Comparison of ENCODE assay signal across 2 cellular contexts in genomic region chr3:23713641-23714040, GRCh38.
A peak's percentile ranks its signal among the peaks of the same experiment; 100 is the strongest.
TF ChIP-seq lines count a peak whose summit lies in the region.

No MANE protein-coding gene starts in this region.

TF ChIP-seq in SK-N-SH, 30 proteins besides CTCF, POLR2A, EP300 and RAD21 (continued from another document):
- no peak for TF ChIP-seq USF2 (IDR thresholded peaks at IDR 0.05; ENCODE audit: borderline replicate concordance, low read depth, low read length)
- no peak for TF ChIP-seq REST (IDR thresholded peaks at IDR 0.05; ENCODE audit: low read depth, low read length)
- TF ChIP-seq TEAD4 (IDR thresholded peaks at IDR 0.05; ENCODE audit: borderline replicate concordance, insufficient read depth): 0 out of 2 replicates have a peak, but pooled peaks have one; percentile 20
- 0 out of 2 replicates have a peak, but pooled peaks have one; percentile 8 for TF ChIP-seq NFIC (IDR thresholded peaks at IDR 0.05; ENCODE audit: borderline replicate concordance)

TF ChIP-seq in SK-N-SH treated with all-trans-retinoic acid at 6 μM for 48 hours, 23 proteins besides CTCF, POLR2A, EP300 and RAD21 (continued from another document):
- TF ChIP-seq, protein P1, sequence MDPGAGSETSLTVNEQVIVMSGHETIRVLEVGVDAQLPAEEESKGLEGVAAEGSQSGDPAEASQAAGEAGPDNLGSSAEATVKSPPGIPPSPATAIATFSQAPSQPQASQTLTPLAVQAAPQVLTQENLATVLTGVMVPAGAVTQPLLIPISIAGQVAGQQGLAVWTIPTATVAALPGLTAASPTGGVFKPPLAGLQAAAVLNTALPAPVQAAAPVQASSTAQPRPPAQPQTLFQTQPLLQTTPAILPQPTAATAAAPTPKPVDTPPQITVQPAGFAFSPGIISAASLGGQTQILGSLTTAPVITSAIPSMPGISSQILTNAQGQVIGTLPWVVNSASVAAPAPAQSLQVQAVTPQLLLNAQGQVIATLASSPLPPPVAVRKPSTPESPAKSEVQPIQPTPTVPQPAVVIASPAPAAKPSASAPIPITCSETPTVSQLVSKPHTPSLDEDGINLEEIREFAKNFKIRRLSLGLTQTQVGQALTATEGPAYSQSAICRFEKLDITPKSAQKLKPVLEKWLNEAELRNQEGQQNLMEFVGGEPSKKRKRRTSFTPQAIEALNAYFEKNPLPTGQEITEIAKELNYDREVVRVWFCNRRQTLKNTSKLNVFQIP (CRISPR knock-in tag; IDR thresholded peaks at IDR 0.05; ENCODE audit: borderline replicate concordance, low read depth): no peak
- TF ChIP-seq ZFP30 (CRISPR knock-in tag; IDR thresholded peaks at IDR 0.05): no peak
- TF ChIP-seq SNAI2 (CRISPR knock-in tag; IDR thresholded peaks at IDR 0.05): no peak
- no peak for TF ChIP-seq TCF4 (CRISPR knock-in tag; IDR thresholded peaks at IDR 0.05; ENCODE audit: borderline replicate concordance)
- TF ChIP-seq ZNF70 (CRISPR knock-in tag; IDR thresholded peaks at IDR 0.05): no peak
- no peak for TF ChIP-seq TOX (CRISPR knock-in tag; IDR thresholded peaks at IDR 0.05; ENCODE audit: borderline replicate concordance)
- TF ChIP-seq, protein P2, sequence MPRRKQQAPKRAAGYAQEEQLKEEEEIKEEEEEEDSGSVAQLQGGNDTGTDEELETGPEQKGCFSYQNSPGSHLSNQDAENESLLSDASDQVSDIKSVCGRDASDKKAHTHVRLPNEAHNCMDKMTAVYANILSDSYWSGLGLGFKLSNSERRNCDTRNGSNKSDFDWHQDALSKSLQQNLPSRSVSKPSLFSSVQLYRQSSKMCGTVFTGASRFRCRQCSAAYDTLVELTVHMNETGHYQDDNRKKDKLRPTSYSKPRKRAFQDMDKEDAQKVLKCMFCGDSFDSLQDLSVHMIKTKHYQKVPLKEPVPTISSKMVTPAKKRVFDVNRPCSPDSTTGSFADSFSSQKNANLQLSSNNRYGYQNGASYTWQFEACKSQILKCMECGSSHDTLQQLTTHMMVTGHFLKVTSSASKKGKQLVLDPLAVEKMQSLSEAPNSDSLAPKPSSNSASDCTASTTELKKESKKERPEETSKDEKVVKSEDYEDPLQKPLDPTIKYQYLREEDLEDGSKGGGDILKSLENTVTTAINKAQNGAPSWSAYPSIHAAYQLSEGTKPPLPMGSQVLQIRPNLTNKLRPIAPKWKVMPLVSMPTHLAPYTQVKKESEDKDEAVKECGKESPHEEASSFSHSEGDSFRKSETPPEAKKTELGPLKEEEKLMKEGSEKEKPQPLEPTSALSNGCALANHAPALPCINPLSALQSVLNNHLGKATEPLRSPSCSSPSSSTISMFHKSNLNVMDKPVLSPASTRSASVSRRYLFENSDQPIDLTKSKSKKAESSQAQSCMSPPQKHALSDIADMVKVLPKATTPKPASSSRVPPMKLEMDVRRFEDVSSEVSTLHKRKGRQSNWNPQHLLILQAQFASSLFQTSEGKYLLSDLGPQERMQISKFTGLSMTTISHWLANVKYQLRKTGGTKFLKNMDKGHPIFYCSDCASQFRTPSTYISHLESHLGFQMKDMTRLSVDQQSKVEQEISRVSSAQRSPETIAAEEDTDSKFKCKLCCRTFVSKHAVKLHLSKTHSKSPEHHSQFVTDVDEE (CRISPR knock-in tag; IDR thresholded peaks at IDR 0.05): no peak
- TF ChIP-seq GLIS3 (CRISPR knock-in tag; IDR thresholded peaks at IDR 0.05): no peak
- TF ChIP-seq BACH2 (CRISPR knock-in tag; IDR thresholded peaks at IDR 0.05; ENCODE audit: borderline replicate concordance): no peak
- no peak for TF ChIP-seq ARNTL (CRISPR knock-in tag; IDR thresholded peaks at IDR 0.05; ENCODE audit: borderline replicate concordance, low read depth)
- TF ChIP-seq PATZ1 (CRISPR knock-in tag; IDR thresholded peaks at IDR 0.05; ENCODE audit: borderline replicate concordance): no peak
